Comparison of ENCODE assay signal across 9 cellular contexts in genomic region chr3:129016366-129016724, GRCh38. TPM values are rescaled to one million over a fixed set of nuclear protein-coding genes. Genes with fewer than 3 reads are reported as not detected.
DNase-seq lines count a peak whose midpoint lies in the region; ATAC-seq lines count a peak whose summit lies in the region.
"Had no signal": no experiment of that assay in that cellular context is flagged by ENCODE, and none has a peak within 500 bp of the region (broad histone marks: within the 10 kb centered on the region; RNA-seq: fewer than 3 reads in every experiment).

No MANE protein-coding gene starts in this region.

- H3K36me3 Mint-ChIP-seq in activated T-cell treated with anti-CD3 and anti-CD28 coated beads, Interleukin-2, amount 50 U/mL, for 4 hours (ENCODE audit: insufficient read depth): no peaks in the 10 kb centered on the region

- no peaks in the 10 kb centered on the region for H3K9me3 Mint-ChIP-seq in activated T-cell treated with anti-CD3 and anti-CD28 coated beads, Interleukin-2, amount 50 U/mL, for 4 hours

- H3K27me3 Mint-ChIP-seq in activated T-cell treated with anti-CD3 and anti-CD28 coated beads, Interleukin-2, amount 50 U/mL, for 4 hours (ENCODE audit: low read depth): no peaks in the 10 kb centered on the region

- H3K4me3 Mint-ChIP-seq in activated T-cell treated with anti-CD3 and anti-CD28 coated beads, Interleukin-2, amount 50 U/mL, for 4 hours: peak overlapping the region; percentile 78

- peak; percentile 65 to 76 for ATAC-seq in activated T-cell treated with anti-CD3 and anti-CD28 coated beads, Interleukin-2, amount 50 U/mL, for 4 hours
- ATAC-seq in GM19351 (IDR thresholded peaks at IDR 0.05; ENCODE audit: unreplicated experiment): no peak

- peak; percentile 78 to 91 (median 81) for DNase-seq in NCI-H1417 (lab: John Stamatoyannopoulos, UW)
- DNase-seq in NCI-H1417 treated with DMSO at 0.1 percent for 48 hours (lab: John Stamatoyannopoulos, UW): no peak
- DNase-seq in NCI-H69 (lab: John Stamatoyannopoulos, UW): peak; percentile 82
- peak; percentile 47 for DNase-seq in activated T-cell treated with anti-CD3 and anti-CD28 coated beads, Interleukin-2, amount 50 U/mL, for 4 hours
- DNase-seq in kidney tubule cell (ENCODE audit: low spot score): peak; percentile 26
- DNase-seq in stimulated activated naive CD4-positive, alpha-beta T cell treated with Interleukin-2 at 50 U/mL for 16 hours (lab: John Stamatoyannopoulos, UW): peak; percentile 55
- DNase-seq in NK-92 treated with Interleukin-12 subunit alpha and Interleukin-12 subunit beta, amount 100 ng/mL, for 24 hours (lab: John Stamatoyannopoulos, UW): no peak

- H3K4me1 Mint-ChIP-seq in activated T-cell treated with anti-CD3 and anti-CD28 coated beads, Interleukin-2, amount 50 U/mL, for 4 hours (ENCODE audit: low read depth): peaks cover 42% of the 10 kb centered on the region

RNA-seq across cellular contexts. Expression of gene EFCC1, which starts 15.2 kb away (rescaled TPM):
- under 1 TPM in 2 of 3 donors, not detected in 1; 0.26 to 0.35 TPM for total RNA-seq in activated T-cell treated with anti-CD3 and anti-CD28 coated beads, Interleukin-2, amount 50 U/mL, for 4 hours

RNA-seq across cellular contexts. Expression of gene CFAP92, which starts 22.5 kb away (rescaled TPM):
- total RNA-seq in activated T-cell treated with anti-CD3 and anti-CD28 coated beads, Interleukin-2, amount 50 U/mL, for 4 hours: under 1 TPM in 1 of 3 donors, not detected in 2; 0.18 TPM

RNA-seq across cellular contexts. Expression of gene GP9, which starts 44.2 kb away (rescaled TPM):
- total RNA-seq in activated T-cell treated with anti-CD3 and anti-CD28 coated beads, Interleukin-2, amount 50 U/mL, for 4 hours: not detected
- total RNA-seq: SJCRH30 had no signal

Comparison
In these comparisons a context has a peak if more than half of its experiments do, and no peak if none do; other contexts are left out.
1. DNase-seq: peak in NCI-H1417 (3 of 3), NCI-H69 (single experiment), activated T-cell treated with anti-CD3 and anti-CD28 coated beads, Interleukin-2, amount 50 U/mL, for 4 hours (single experiment), kidney tubule cell (single experiment) and stimulated activated naive CD4-positive, alpha-beta T cell treated with Interleukin-2 at 50 U/mL for 16 hours (single experiment); none in NCI-H1417 treated with DMSO at 0.1 percent for 48 hours (single experiment) and NK-92 treated with Interleukin-12 subunit alpha and Interleukin-12 subunit beta, amount 100 ng/mL, for 24 hours (single experiment).